Comparison of ENCODE assay signal across 30 cellular contexts in the genomic region with DNA sequence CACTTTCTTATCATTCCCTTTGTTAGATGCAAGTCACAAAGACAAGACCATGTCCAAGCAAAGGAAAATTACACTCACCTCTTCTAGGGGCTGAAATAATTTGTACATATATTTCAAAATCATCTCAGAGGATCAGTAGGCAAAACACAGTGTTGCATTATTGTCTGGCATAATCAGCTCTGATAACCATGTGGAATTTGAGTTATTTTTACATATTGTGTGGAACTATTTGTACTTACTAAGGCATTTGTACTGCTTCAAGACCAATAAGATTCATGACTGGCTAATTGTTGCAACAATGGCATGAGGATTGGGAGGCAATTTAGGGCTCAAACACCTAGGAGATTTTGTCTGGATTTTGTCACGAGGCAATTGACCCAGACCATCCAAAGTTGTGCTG.
"Had no signal": no experiment of that assay in that cellular context is flagged by ENCODE, and none has a peak within 500 bp of the region (broad histone marks: within the 10 kb centered on the region; RNA-seq: fewer than 3 reads in every experiment).

No MANE protein-coding gene starts in this region.

- H3K9me3 ChIP-seq: neutrophil, ovary, prostate gland, right lobe of liver, sigmoid colon, thoracic aorta, thyroid gland, tibial nerve, upper lobe of left lung, vagina had no signal

- H3K27ac ChIP-seq: neutrophil, ovary, parathyroid adenoma, prostate gland, right lobe of liver, sigmoid colon, stomach, thoracic aorta, thyroid gland, tibial nerve, upper lobe of left lung, vagina had no signal

- H3K36me3 ChIP-seq: neutrophil, ovary, prostate gland, right lobe of liver, sigmoid colon, stomach, thoracic aorta, thyroid gland, tibial nerve, upper lobe of left lung, vagina had no signal

- H3K4me1 Mint-ChIP-seq: naive thymus-derived CD8-positive, alpha-beta T cell; stimulated activated effector memory CD8-positive, alpha-beta T cell treated with anti-CD3 and anti-CD28 coated beads, Interleukin-12 subunit alpha, Interleukin-12 subunit beta, amount 100 ng/mL, for 72 hours; stimulated activated naive B cell treated with anti-CD40 and anti-IgM and Interleukin-4, amounts not matched to agents 10 μg/mL and 1 μg/mL and 100 μg/mL, for 72 hours had no signal

- H3K27me3 Mint-ChIP-seq: naive thymus-derived CD8-positive, alpha-beta T cell; natural killer cell treated with Interleukin-12 subunit alpha and Interleukin-12 subunit beta and Interleukin-15 and Interleukin-18, amount 100 ng/mL, for 72 hours; stimulated activated naive B cell treated with anti-CD40 and anti-IgM and Interleukin-4, amounts not matched to agents 10 μg/mL and 1 μg/mL and 100 μg/mL, for 72 hours; stimulated activated naive CD8-positive, alpha-beta T cell treated with anti-CD3 and anti-CD28 coated beads, Interleukin-15, Interleukin-2, amounts not matched to agents 100 ng/mL and 50 ng/mL, for 24 hours had no signal

- H3K4me3 Mint-ChIP-seq: naive thymus-derived CD8-positive, alpha-beta T cell; natural killer cell treated with Interleukin-12 subunit alpha and Interleukin-12 subunit beta and Interleukin-15 and Interleukin-18, amount 100 ng/mL, for 72 hours; nephron progenitor cell; neural crest cell; stimulated activated effector memory CD8-positive, alpha-beta T cell treated with anti-CD3 and anti-CD28 coated beads, Interleukin-12 subunit alpha, Interleukin-12 subunit beta, amount 100 ng/mL, for 72 hours; stimulated activated naive B cell treated with anti-CD40 and anti-IgM and Interleukin-4, amounts not matched to agents 10 μg/mL and 1 μg/mL and 100 μg/mL, for 72 hours; stimulated activated naive CD8-positive, alpha-beta T cell treated with anti-CD3 and anti-CD28 coated beads, Interleukin-15, Interleukin-2, amounts not matched to agents 100 ng/mL and 50 ng/mL, for 24 hours had no signal

- H3K9ac ChIP-seq: parathyroid adenoma had no signal

- H3K4me1 ChIP-seq: parathyroid adenoma, prostate gland, right lobe of liver, sigmoid colon, stomach, thyroid gland, tibial nerve, upper lobe of left lung, vagina had no signal

- FAIRE-seq: small intestine, urothelium cell line had no signal

- H3K4me3 ChIP-seq: ovary, prostate gland, right lobe of liver, sigmoid colon, stomach, thoracic aorta, thyroid gland, tibial nerve, upper lobe of left lung, vagina had no signal

- ATAC-seq: naive thymus-derived CD8-positive, alpha-beta T cell; natural killer cell treated with Interleukin-12 subunit alpha and Interleukin-12 subunit beta and Interleukin-15 and Interleukin-18, amount 100 ng/mL, for 72 hours; right cardiac atrium; right lobe of liver; stimulated activated effector memory CD8-positive, alpha-beta T cell treated with anti-CD3 and anti-CD28 coated beads, Interleukin-12 subunit alpha, Interleukin-12 subunit beta, amount 100 ng/mL, for 72 hours; stimulated activated naive B cell treated with anti-CD40 and anti-IgM and Interleukin-4, amounts not matched to agents 10 μg/mL and 1 μg/mL and 100 μg/mL, for 72 hours had no signal

- H3K36me3 Mint-ChIP-seq: naive thymus-derived CD8-positive, alpha-beta T cell; stimulated activated effector memory CD8-positive, alpha-beta T cell treated with anti-CD3 and anti-CD28 coated beads, Interleukin-12 subunit alpha, Interleukin-12 subunit beta, amount 100 ng/mL, for 72 hours; stimulated activated naive B cell treated with anti-CD40 and anti-IgM and Interleukin-4, amounts not matched to agents 10 μg/mL and 1 μg/mL and 100 μg/mL, for 72 hours had no signal

- DNase-seq: naive thymus-derived CD8-positive, alpha-beta T cell; nephron progenitor cell; nucleus accumbens; ovary; posterior cingulate gyrus; retina; right cardiac atrium; right lobe of liver; sigmoid colon; small intestine; stimulated activated CD4-positive, alpha-beta T cell treated with anti-CD3 and anti-CD28 coated beads, Interleukin-15, amount 100 ng/mL, for 24 hours; stimulated activated CD4-positive, alpha-beta T cell treated with anti-CD3 and anti-CD28 coated beads, Interleukin-2, amount 100 ng/mL, for 24 hours; stimulated activated CD4-positive, alpha-beta T cell treated with anti-CD3 and anti-CD28 coated beads, Interleukin-2, amount 100 ng/mL, for 48 hours; stimulated activated CD4-positive, alpha-beta T cell treated with anti-CD3 and anti-CD28 coated beads, Interleukin-4, amount 100 ng/mL, for 24 hours; stimulated activated naive B cell treated with anti-CD40 and anti-IgM and Interleukin-4, amounts not matched to agents 10 μg/mL and 1 μg/mL and 100 μg/mL, for 72 hours; stimulated activated naive CD4-positive, alpha-beta T cell treated with Interleukin-2 at 50 U/mL for 16 hours; stomach; thyroid gland; upper lobe of left lung had no signal

- H3K27ac Mint-ChIP-seq: naive thymus-derived CD8-positive, alpha-beta T cell; natural killer cell treated with Interleukin-12 subunit alpha and Interleukin-12 subunit beta and Interleukin-15 and Interleukin-18, amount 100 ng/mL, for 72 hours; nephron progenitor cell; stimulated activated effector memory CD8-positive, alpha-beta T cell treated with anti-CD3 and anti-CD28 coated beads, Interleukin-12 subunit alpha, Interleukin-12 subunit beta, amount 100 ng/mL, for 72 hours; stimulated activated naive B cell treated with anti-CD40 and anti-IgM and Interleukin-4, amounts not matched to agents 10 μg/mL and 1 μg/mL and 100 μg/mL, for 72 hours; stimulated activated naive CD8-positive, alpha-beta T cell treated with anti-CD3 and anti-CD28 coated beads, Interleukin-15, Interleukin-2, amounts not matched to agents 100 ng/mL and 50 ng/mL, for 24 hours had no signal
